ENCODE assay signal across 18 cellular contexts in genomic region chr21:28617300-28617699, GRCh38.
DNase-seq lines count a peak whose midpoint lies in the region; ATAC-seq, FAIRE-seq and TF ChIP-seq lines count a peak whose summit lies in the region.
"Had no signal": no experiment of that assay in that cellular context is flagged by ENCODE, and none has a peak within 500 bp of the region (broad histone marks: within the 10 kb centered on the region; RNA-seq: fewer than 3 reads in every experiment).

No MANE protein-coding gene starts in this region.

- dilution Hi-C loops in IMR-90 (cut with HindIII; ENCODE audit: low sequenced_read_pairs, unreplicated experiment) = no loop called here

- H3K27me3 ChIP-seq in ACC112 (ENCODE audit: insufficient read depth, low read length) = no peaks in the 10 kb centered on the region
- no peaks in the 10 kb centered on the region for H3K27me3 ChIP-seq in IMR-90 (ENCODE audit: control insufficient read depth, insufficient read depth, low read length)
- H3K27me3 ChIP-seq in upper lobe of left lung = no peaks in the 10 kb centered on the region

- H3K4ac ChIP-seq in IMR-90 (ENCODE audit: low read depth, low read length) = 0 out of 2 replicates have a peak overlapping the region, but pooled peaks have one; percentile 5

- 0 out of 3 replicates have a peak overlapping the region, but pooled peaks have one; percentile 51 for H2BK15ac ChIP-seq in IMR-90 (ENCODE audit: low read depth, low read length)

- H3K14ac ChIP-seq in IMR-90 (replicated peaks; ENCODE audit: low read depth, low read length) = peak overlapping the region; percentile 1; the same call in 1 of the 2 replicates

- no peak overlapping the region for H3K23ac ChIP-seq in IMR-90 (ENCODE audit: low read depth, low read length)

- H3K79me2 ChIP-seq in ACC112 (ENCODE audit: control insufficient read depth, insufficient read depth, low read length, unreplicated experiment) = no peaks in the 10 kb centered on the region

- H3K18ac ChIP-seq in IMR-90 (ENCODE audit: low read depth, low read length) = no peak overlapping the region

- H4K20me1 ChIP-seq in IMR-90 (ENCODE audit: insufficient read depth, low read length) = no peaks in the 10 kb centered on the region

- H2BK120ac ChIP-seq in IMR-90 (ENCODE audit: low read depth, low read length) = peak overlapping the region; percentile 44; the same call in 1 of the 2 replicates

- BruUV-seq in IMR-90 (replicated peaks; lab: Mats Ljungman, UMichigan) = no TSS peak

- H3K9me1 ChIP-seq in IMR-90 (ENCODE audit: insufficient read depth, low read length) = peaks cover 3% of the 10 kb centered on the region; the same call in 1 of the 2 replicates

- POLR2A ChIA-PET in IMR-90 (lab: Charles Lee; ENCODE audit: unreplicated experiment) = no interaction called here

- H3K9ac ChIP-seq in IMR-90 (ENCODE audit: low read depth, low read length) = no peak overlapping the region

- in situ Hi-C loops in IMR-90 (cut with MboI; ENCODE audit: low sequenced_read_pairs) = no loop called here

- ATAC-seq in IMR-90 (ENCODE audit: low read depth) (no peak), left ventricle myocardium superior (peak; percentile 57), upper lobe of left lung (ENCODE audit: low FRiP score in 2 of 2) (no peak)
- ATAC-seq: GM23338 had no signal

- H4K8ac ChIP-seq in IMR-90 (ENCODE audit: low read depth in 2 of 2, low read length in 2 of 2) = peak overlapping the region in 1 of 2 experiments; percentile 58; a peak in 2 of 4 replicates

- no peak overlapping the region for H3K56ac ChIP-seq in IMR-90 (ENCODE audit: extremely low read depth, insufficient read depth, low read length)

- DNase-seq in IMR-90 (no peak), left ventricle myocardium superior (no peak), urothelium cell line (ENCODE audit: low spot score) (no peak), NCI-H1048 (lab: John Stamatoyannopoulos, UW) (no peak), upper lobe of left lung (no peak)
- DNase-seq: AML-193; Caco-2; CD4-positive, alpha-beta T cell; HCEC 1CT had no signal

- no peak overlapping the region for H2AK9ac ChIP-seq in IMR-90 (replicated peaks; ENCODE audit: low read depth, low read length, poor library complexity)

- no peak overlapping the region for H2BK5ac ChIP-seq in IMR-90 (ENCODE audit: low read depth, low read length, poor library complexity, severe bottlenecking)

- H4K91ac ChIP-seq in IMR-90 (ENCODE audit: insufficient read depth, low read depth, low read length) = no peak overlapping the region; the same call in 1 of the 2 replicates

- H3K36me3 ChIP-seq in ACC112 (ENCODE audit: insufficient read depth, low read length) = no peaks in the 10 kb centered on the region
- no peaks in the 10 kb centered on the region for H3K36me3 ChIP-seq in IMR-90 (ENCODE audit: control insufficient read depth, insufficient read depth, low read length)
- no peaks in the 10 kb centered on the region for H3K36me3 ChIP-seq in upper lobe of left lung

- CTCF ChIA-PET in IMR-90 (lab: Yijun Ruan, JAX) = no interaction called here

- H3K9me3 ChIP-seq in IMR-90 (ENCODE audit: control insufficient read depth, insufficient read depth, low read length) (no peaks in the 10 kb centered on the region), upper lobe of left lung (no peaks in the 10 kb centered on the region)
- H3K9me3 ChIP-seq: Caco-2 had no signal

- no peak for TF ChIP-seq RAD21 in IMR-90 (IDR thresholded peaks at IDR 0.05; ENCODE audit: low read length)

- H2AK5ac ChIP-seq in IMR-90 (ENCODE audit: low read depth, low read length) = peak overlapping the region; percentile 48; the same call in 1 of the 2 replicates

- no peak for TF ChIP-seq EP300 in upper lobe of left lung (IDR thresholded peaks at IDR 0.05)

- no peak for TF ChIP-seq POLR2A in IMR-90 (IDR thresholded peaks at IDR 0.05; ENCODE audit: low read depth, low read length)
- TF ChIP-seq POLR2A in upper lobe of left lung (IDR thresholded peaks at IDR 0.05) = no peak

- TF ChIP-seq CTCF in IMR-90 (conservative IDR thresholded peaks at IDR 0.05; ENCODE audit: low read depth, low read length) (no peak), upper lobe of left lung (IDR thresholded peaks at IDR 0.05) (no peak)

- H3K79me1 ChIP-seq in IMR-90 (ENCODE audit: low read depth in 1 of 2, low read length in 2 of 2) = no peaks in the 10 kb centered on the region

- WGBS in IMR-90 (ENCODE audit: extremely low coverage in 2 of 2, insufficient read length in 1 of 2), 2 experiments = no CpG with 5 or more reads among the region's 1 CpG
- WGBS in upper lobe of left lung, 2 donors = 100% methylated on average over 1 of the region's 1 CpG

- FAIRE-seq in urothelium cell line (lab: Jason Lieb, UNC) = peak; percentile 72
- FAIRE-seq: A204.1, D721Med, G401.6, GM12891, H54, HTR-8/SVneo had no signal

- H2BK20ac ChIP-seq in IMR-90 (ENCODE audit: low read depth, low read length) = peak overlapping the region; percentile 43; the same call in 1 of the 2 replicates

- intact Hi-C loops in IMR-90 (cut with micrococcal nuclease) = no loop called here
- intact Hi-C loops in left ventricle myocardium superior (cut with micrococcal nuclease) = no loop called here

- H3K4me3 ChIP-seq in ACC112 (ENCODE audit: low read depth, low read length) (no peak overlapping the region), IMR-90 (ENCODE audit: insufficient read depth, low read depth, low read length) (no peak overlapping the region), upper lobe of left lung (no peak overlapping the region)
- H3K4me3 ChIP-seq: GM23338 had no signal

- no peak overlapping the region for H3K4me2 ChIP-seq in IMR-90 (ENCODE audit: low read depth, low read length)
- H3K4me2 ChIP-seq: GM23338 had no signal

- no peak overlapping the region for H4K5ac ChIP-seq in IMR-90 (ENCODE audit: low read depth, low read length)

- peak overlapping the region; percentile 14 for H2AFZ ChIP-seq in ACC112 (ENCODE audit: low read length, unreplicated experiment)
- no peak overlapping the region for H2AFZ ChIP-seq in IMR-90 (replicated peaks; ENCODE audit: low read length, poor library complexity)
- H2AFZ ChIP-seq: GM23338 had no signal

- H3K4me1 ChIP-seq in ACC112 (ENCODE audit: control insufficient read depth, insufficient read depth, low read length, unreplicated experiment) = peaks cover 13% of the 10 kb centered on the region
- no peaks in the 10 kb centered on the region; the same call in 1 of the 2 replicates for H3K4me1 ChIP-seq in IMR-90 (ENCODE audit: control insufficient read depth, insufficient read depth, low read length)
- peaks cover 0 to 2% (median 0%) of the 10 kb centered on the region in 4 donors for H3K4me1 ChIP-seq in upper lobe of left lung
- H3K4me1 ChIP-seq: Caco-2 had no signal

- H3K27ac ChIP-seq in ACC112 (ENCODE audit: low read depth, low read length) (no peak overlapping the region), IMR-90 (ENCODE audit: insufficient read depth, low read length) (no peak overlapping the region), upper lobe of left lung (no peak overlapping the region)
- H3K27ac ChIP-seq: C4-2B had no signal

TF ChIP-seq in IMR-90, 13 proteins besides CTCF, POLR2A, EP300 and RAD21:
- no peak for TF ChIP-seq SMC3 (IDR thresholded peaks at IDR 0.05; ENCODE audit: low read depth, low read length)
- no peak for TF ChIP-seq RCOR1 (IDR thresholded peaks at IDR 0.05; ENCODE audit: insufficient replicate concordance, low read length)
- TF ChIP-seq MAFK (IDR thresholded peaks at IDR 0.05; ENCODE audit: low read depth, low read length) = no peak
- no peak for TF ChIP-seq BHLHE40 (IDR thresholded peaks at IDR 0.05; ENCODE audit: low read depth, low read length)
- TF ChIP-seq CEBPB (IDR thresholded peaks at IDR 0.05; ENCODE audit: low read depth, low read length) = no peak
- no peak for TF ChIP-seq USF2 (IDR thresholded peaks at IDR 0.05; ENCODE audit: low read depth, low read length)
- TF ChIP-seq ELK1 (IDR thresholded peaks at IDR 0.05; ENCODE audit: borderline replicate concordance, low read depth, low read length) = no peak
- TF ChIP-seq MAZ (IDR thresholded peaks at IDR 0.05; ENCODE audit: borderline replicate concordance, low read depth, low read length) = no peak
- TF ChIP-seq CHD1 (IDR thresholded peaks at IDR 0.05; ENCODE audit: low read depth, low read length) = no peak
- TF ChIP-seq RFX5 (IDR thresholded peaks at IDR 0.05; ENCODE audit: low read depth, low read length) = no peak
- TF ChIP-seq MXI1 (IDR thresholded peaks at IDR 0.05; ENCODE audit: borderline replicate concordance, low read depth, low read length) = no peak
- no peak for TF ChIP-seq NFE2L2 (IDR thresholded peaks at IDR 0.05; ENCODE audit: low read depth, low read length)
- TF ChIP-seq FOS (IDR thresholded peaks at IDR 0.05; ENCODE audit: low read depth, low read length) = no peak
